Comparison of ENCODE assay signal across 15 cellular contexts in genomic region chr1:215133532-215133931, GRCh38. TPM values are rescaled to one million over a fixed set of nuclear protein-coding genes. Genes with fewer than 3 reads are reported as not detected.
A peak's percentile ranks its signal among the peaks of the same experiment; 100 is the strongest.
DNase-seq lines count a peak whose midpoint lies in the region; ATAC-seq and TF ChIP-seq lines count a peak whose summit lies in the region.
"Had no signal": no experiment of that assay in that cellular context is flagged by ENCODE, and none has a peak within 500 bp of the region (broad histone marks: within the 10 kb centered on the region; RNA-seq: fewer than 3 reads in every experiment).

No MANE protein-coding gene starts in this region.

- H3K9me3 Mint-ChIP-seq in MCF 10A (ENCODE audit: unreplicated experiment), result no peaks in the 10 kb centered on the region
- no peaks in the 10 kb centered on the region for H3K9me3 Mint-ChIP-seq in activated CD8-positive, alpha-beta T cell treated with anti-CD3 and anti-CD28 coated beads, Interleukin-2, amount 10 ng/mL, durations not matched to agents 7 days and 5 days (ENCODE audit: insufficient read depth)

- DNase-seq in MCF 10A (ENCODE audit: unreplicated experiment) (peak; percentile 69), breast epithelium (ENCODE audit: low spot score in 2 of 2) (no peak), adipocyte (ENCODE audit: low read depth) (peak; percentile 52), fibroblast of the aortic adventitia (ENCODE audit: low read depth) (peak; percentile 25), sciatic nerve (ENCODE audit: low spot score) (no peak), PC-3 (no peak)
- no peak for DNase-seq in activated CD8-positive, alpha-beta T cell treated with anti-CD3 and anti-CD28 coated beads, Interleukin-2, amount 10 ng/mL, durations not matched to agents 7 days and 5 days
- DNase-seq: AML-193, DMS79, EL, IMR-90 had no signal

- no peaks in the 10 kb centered on the region for H3F3A ChIP-seq in PC-3 (ENCODE audit: low read length, unreplicated experiment)

- H3K4me1 ChIP-seq in breast epithelium (no peaks in the 10 kb centered on the region), adipocyte (ENCODE audit: control insufficient read depth, insufficient read depth, low read length) (peaks cover 35% of the 10 kb centered on the region), PC-3 (ENCODE audit: insufficient read depth, low read length) (no peaks in the 10 kb centered on the region)
- H3K4me1 ChIP-seq: BLaER1 had no signal

- POLR2A ChIA-PET in MCF 10A (lab: Yijun Ruan, JAX), result interaction anchor here (0.8 to 5.5 kb wide), 14 partner anchors 10 to 406 kb away, joined by 3 to 54 read pairs (median 10); no protein-coding TSS in a partner anchor
- POLR2A ChIA-PET in PC-3 (lab: Charles Lee; ENCODE audit: unreplicated experiment), result no interaction called here
- POLR2A ChIA-PET in activated CD8-positive, alpha-beta T cell treated with anti-CD3 and anti-CD28 coated beads, Interleukin-2, amount 10 ng/mL, durations not matched to agents 7 days and 5 days (lab: Charles Lee), result no interaction called here

- no peaks in the 10 kb centered on the region for H3K27me3 Mint-ChIP-seq in MCF 10A (ENCODE audit: insufficient read depth, unreplicated experiment)
- no peaks in the 10 kb centered on the region for H3K27me3 Mint-ChIP-seq in activated CD8-positive, alpha-beta T cell treated with anti-CD3 and anti-CD28 coated beads, Interleukin-2, amount 10 ng/mL, durations not matched to agents 7 days and 5 days (ENCODE audit: low read depth)

- H3K36me3 ChIP-seq in breast epithelium (no peaks in the 10 kb centered on the region), adipocyte (ENCODE audit: control insufficient read depth, insufficient read depth, low read length, severe bottlenecking) (no peaks in the 10 kb centered on the region), PC-3 (ENCODE audit: low read depth, low read length) (no peaks in the 10 kb centered on the region)
- H3K36me3 ChIP-seq: BLaER1 had no signal

- no peak overlapping the region for H3K4me3 Mint-ChIP-seq in MCF 10A (ENCODE audit: unreplicated experiment)
- H3K4me3 Mint-ChIP-seq in activated CD8-positive, alpha-beta T cell treated with anti-CD3 and anti-CD28 coated beads, Interleukin-2, amount 10 ng/mL, durations not matched to agents 7 days and 5 days, result no peak overlapping the region

- H3K9ac ChIP-seq in adipocyte (ENCODE audit: low read length) (no peak overlapping the region), PC-3 (ENCODE audit: low read length) (no peak overlapping the region)
- H3K9ac ChIP-seq: BLaER1 had no signal

- H3K9me2 ChIP-seq in PC-3 (replicated peaks; ENCODE audit: low read length), result no peaks in the 10 kb centered on the region; the same call in 1 of the 2 replicates

- no peaks in the 10 kb centered on the region for H4K20me1 ChIP-seq in PC-3 (ENCODE audit: low read length)
- H4K20me1 ChIP-seq: BLaER1 had no signal

- no peak for TF ChIP-seq POLR2A in breast epithelium (IDR thresholded peaks at IDR 0.05)

- peak overlapping the region; percentile 77 for H3K27ac Mint-ChIP-seq in MCF 10A (ENCODE audit: low read depth, unreplicated experiment)
- no peak overlapping the region for H3K27ac Mint-ChIP-seq in activated CD8-positive, alpha-beta T cell treated with anti-CD3 and anti-CD28 coated beads, Interleukin-2, amount 10 ng/mL, durations not matched to agents 7 days and 5 days

- H3K9me3 ChIP-seq in breast epithelium, result no peaks in the 10 kb centered on the region
- no peaks in the 10 kb centered on the region for H3K9me3 ChIP-seq in adipocyte (ENCODE audit: control insufficient read depth, low read length)
- no peaks in the 10 kb centered on the region for H3K9me3 ChIP-seq in PC-3 (ENCODE audit: low read length)
- H3K9me3 ChIP-seq: BLaER1 had no signal

- H3K4me2 ChIP-seq in PC-3 (ENCODE audit: low read length), result no peak overlapping the region
- H3K4me2 ChIP-seq: BLaER1 had no signal

- CTCF ChIA-PET in MCF 10A (lab: Yijun Ruan, JAX), result interaction anchor here (0.6 to 5.8 kb wide), 12 partner anchors 11 to 473 kb away, joined by 3 to 68 read pairs (median 5); no protein-coding TSS in a partner anchor
- CTCF ChIA-PET in PC-3 (lab: Charles Lee), result no interaction called here
- CTCF ChIA-PET in activated CD8-positive, alpha-beta T cell treated with anti-CD3 and anti-CD28 coated beads, Interleukin-2, amount 10 ng/mL, durations not matched to agents 7 days and 5 days (lab: Charles Lee), result no interaction called here

- H3K27me3 ChIP-seq in breast epithelium, result no peaks in the 10 kb centered on the region
- H3K27me3 ChIP-seq in adipocyte (replicated peaks; ENCODE audit: control insufficient read depth, insufficient read depth, low read length), result no peaks in the 10 kb centered on the region
- no peaks in the 10 kb centered on the region for H3K27me3 ChIP-seq in PC-3 (ENCODE audit: low read length)
- H3K27me3 ChIP-seq: BLaER1 had no signal

- intact Hi-C loops in MCF 10A (cut with micrococcal nuclease) (no loop called here), breast epithelium (cut with DNase I; ENCODE audit: low total_unique reads) (loop anchor here (10.0 kb wide), 1 partner anchor 471 kb away; no protein-coding TSS in a partner anchor), sciatic nerve (cut with DNase I) (no loop called here), PC-3 (cut with micrococcal nuclease) (no loop called here)

- no peaks in the 10 kb centered on the region for H3K79me2 ChIP-seq in PC-3 (ENCODE audit: low read length)

- H3K27ac ChIP-seq in breast epithelium, result no peak overlapping the region
- no peak overlapping the region for H3K27ac ChIP-seq in PC-3 (ENCODE audit: low read length)
- H3K27ac ChIP-seq: 22Rv1, BLaER1 had no signal

- H3K36me3 Mint-ChIP-seq in MCF 10A (ENCODE audit: insufficient read depth, unreplicated experiment), result no peaks in the 10 kb centered on the region
- H3K36me3 Mint-ChIP-seq in activated CD8-positive, alpha-beta T cell treated with anti-CD3 and anti-CD28 coated beads, Interleukin-2, amount 10 ng/mL, durations not matched to agents 7 days and 5 days (ENCODE audit: low read depth), result no peaks in the 10 kb centered on the region

- no peak overlapping the region for H3K4me3 ChIP-seq in breast epithelium
- H3K4me3 ChIP-seq in adipocyte (ENCODE audit: low read length), result no peak overlapping the region
- H3K4me3 ChIP-seq in fibroblast of the aortic adventitia (ENCODE audit: low read depth, low read length), result no peak overlapping the region
- H3K4me3 ChIP-seq in PC-3 (ENCODE audit: low read length), result no peak overlapping the region
- H3K4me3 ChIP-seq: BLaER1 had no signal

- ATAC-seq in sciatic nerve, result peak; percentile 26
- ATAC-seq in GM21515 (IDR thresholded peaks at IDR 0.05; ENCODE audit: unreplicated experiment), result no peak
- no peak for ATAC-seq in PC-3
- no peak for ATAC-seq in activated CD8-positive, alpha-beta T cell treated with anti-CD3 and anti-CD28 coated beads, Interleukin-2, amount 10 ng/mL, durations not matched to agents 7 days and 5 days

- H2AFZ ChIP-seq in PC-3 (ENCODE audit: low read length), result no peak overlapping the region

- H3K4me1 Mint-ChIP-seq in MCF 10A (ENCODE audit: insufficient read depth, unreplicated experiment), result peaks cover 21% of the 10 kb centered on the region
- H3K4me1 Mint-ChIP-seq in activated CD8-positive, alpha-beta T cell treated with anti-CD3 and anti-CD28 coated beads, Interleukin-2, amount 10 ng/mL, durations not matched to agents 7 days and 5 days (ENCODE audit: low read depth), result no peaks in the 10 kb centered on the region

- TF ChIP-seq CTCF in MCF 10A (IDR thresholded peaks at IDR 0.05; ENCODE audit: unreplicated experiment), result no peak
- TF ChIP-seq CTCF in breast epithelium (IDR thresholded peaks at IDR 0.05), result no peak
- no peak for TF ChIP-seq CTCF in fibroblast of the aortic adventitia (IDR thresholded peaks at IDR 0.05; ENCODE audit: insufficient read depth, low read length)
- no peak for TF ChIP-seq CTCF in PC-3 (conservative IDR thresholded peaks at IDR 0.05; ENCODE audit: low read depth, low read length)

- BruUV-seq in MCF 10A (replicated peaks; lab: Mats Ljungman, UMichigan) (no TSS peak), PC-3 (replicated peaks; lab: Mats Ljungman, UMichigan) (no TSS peak)

RNA-seq across cellular contexts. Expression of gene KCNK2, which starts 51.0 kb away (rescaled TPM):
- total RNA-seq in MCF 10A (2022) (2.9 and 5.7 TPM in 2 replicates), breast epithelium (10 to 100 TPM; 12.1 to 23.6 (median 12.5) TPM), fibroblast of the aortic adventitia (ENCODE audit: low replicate concordance) (33.0 and 64.3 TPM in 2 replicates), sciatic nerve (18.2 TPM), PC-3 (2014; rRNA removed) (not detected in 2 replicates)
- total RNA-seq in activated CD8-positive, alpha-beta T cell treated with anti-CD3 and anti-CD28 coated beads, Interleukin-2, amount 10 ng/mL, durations not matched to agents 7 days and 5 days, result not detected
- total RNA-seq: A673 had no signal

Comparison
In these comparisons a context has a peak if more than half of its experiments do, and no peak if none do; other contexts are left out.
1. DNase-seq: peak in MCF 10A (single experiment), adipocyte (single experiment) and fibroblast of the aortic adventitia (single experiment); none in breast epithelium (0 of 2), sciatic nerve (single experiment), PC-3 (single experiment) and activated CD8-positive, alpha-beta T cell treated with anti-CD3 and anti-CD28 coated beads, Interleukin-2, amount 10 ng/mL, durations not matched to agents 7 days and 5 days (single experiment).